In genomic region chr16:4936991-4937781, GRCh38 we compare ENCODE assay signal across 1 cellular context.
TF ChIP-seq lines count a peak whose summit lies in the region.

A gene with protein sequence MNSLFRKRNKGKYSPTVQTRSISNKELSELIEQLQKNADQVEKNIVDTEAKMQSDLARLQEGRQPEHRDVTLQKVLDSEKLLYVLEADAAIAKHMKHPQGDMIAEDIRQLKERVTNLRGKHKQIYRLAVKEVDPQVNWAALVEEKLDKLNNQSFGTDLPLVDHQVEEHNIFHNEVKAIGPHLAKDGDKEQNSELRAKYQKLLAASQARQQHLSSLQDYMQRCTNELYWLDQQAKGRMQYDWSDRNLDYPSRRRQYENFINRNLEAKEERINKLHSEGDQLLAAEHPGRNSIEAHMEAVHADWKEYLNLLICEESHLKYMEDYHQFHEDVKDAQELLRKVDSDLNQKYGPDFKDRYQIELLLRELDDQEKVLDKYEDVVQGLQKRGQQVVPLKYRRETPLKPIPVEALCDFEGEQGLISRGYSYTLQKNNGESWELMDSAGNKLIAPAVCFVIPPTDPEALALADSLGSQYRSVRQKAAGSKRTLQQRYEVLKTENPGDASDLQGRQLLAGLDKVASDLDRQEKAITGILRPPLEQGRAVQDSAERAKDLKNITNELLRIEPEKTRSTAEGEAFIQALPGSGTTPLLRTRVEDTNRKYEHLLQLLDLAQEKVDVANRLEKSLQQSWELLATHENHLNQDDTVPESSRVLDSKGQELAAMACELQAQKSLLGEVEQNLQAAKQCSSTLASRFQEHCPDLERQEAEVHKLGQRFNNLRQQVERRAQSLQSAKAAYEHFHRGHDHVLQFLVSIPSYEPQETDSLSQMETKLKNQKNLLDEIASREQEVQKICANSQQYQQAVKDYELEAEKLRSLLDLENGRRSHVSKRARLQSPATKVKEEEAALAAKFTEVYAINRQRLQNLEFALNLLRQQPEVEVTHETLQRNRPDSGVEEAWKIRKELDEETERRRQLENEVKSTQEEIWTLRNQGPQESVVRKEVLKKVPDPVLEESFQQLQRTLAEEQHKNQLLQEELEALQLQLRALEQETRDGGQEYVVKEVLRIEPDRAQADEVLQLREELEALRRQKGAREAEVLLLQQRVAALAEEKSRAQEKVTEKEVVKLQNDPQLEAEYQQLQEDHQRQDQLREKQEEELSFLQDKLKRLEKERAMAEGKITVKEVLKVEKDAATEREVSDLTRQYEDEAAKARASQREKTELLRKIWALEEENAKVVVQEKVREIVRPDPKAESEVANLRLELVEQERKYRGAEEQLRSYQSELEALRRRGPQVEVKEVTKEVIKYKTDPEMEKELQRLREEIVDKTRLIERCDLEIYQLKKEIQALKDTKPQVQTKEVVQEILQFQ (N-terminal part only) (minus strand): TSS chr16:4937148. CDS start chr16:4937045, 103 bp downstream.

TF ChIP-seq in K562, 482 proteins besides CTCF, POLR2A, EP300 and RAD21 (continued from another document):
- TF ChIP-seq ZFX (CRISPR knock-in tag; IDR thresholded peaks at IDR 0.05) (peak; percentile 68), SUPT5H (IDR thresholded peaks at IDR 0.05) (no peak), POLR2G (IDR thresholded peaks at IDR 0.05; ENCODE audit: low read depth, low read length) (0 out of 2 replicates have a peak, but pooled peaks have one; percentile 19), CXXC5 (CRISPR knock-in tag; IDR thresholded peaks at IDR 0.05) (peak; percentile 54)
TF ChIP-seq in K562: peak in this region for 5.
